Comparison of ENCODE assay signal across 25 cellular contexts in genomic region chr15:45804028-45804427, GRCh38.
"Had no signal": no experiment of that assay in that cellular context is flagged by ENCODE, and none has a peak within 500 bp of the region (broad histone marks: within the 10 kb centered on the region; RNA-seq: fewer than 3 reads in every experiment).

No MANE protein-coding gene starts in this region.

- H3K36me3 ChIP-seq: brain microvascular endothelial cell, stomach, suprapubic skin, transverse colon had no signal

- H3K4me3 ChIP-seq: hepatocyte, stomach, suprapubic skin, transverse colon had no signal

- H3K9me3 ChIP-seq: stomach, suprapubic skin, transverse colon had no signal

- DNase-seq: activated CD8-positive, alpha-beta memory T cell treated with anti-CD3 and anti-CD28 coated beads, Interleukin-2, amount 50 U/mL, for 4 hours; activated T-cell treated with anti-CD3 and anti-CD28 coated beads, Interleukin-2, amount 50 U/mL, for 24 hours; aorta; brain microvascular endothelial cell; central memory CD4-positive, alpha-beta T cell; dermis blood vessel endothelial cell; effector CD8-positive, alpha-beta T cell; erythroblast; foreskin fibroblast; glutamatergic neuron; left ventricle myocardium superior; nucleus accumbens; small intestine; stimulated activated CD4-positive, alpha-beta T cell treated with anti-CD3 and anti-CD28 coated beads, Interleukin-15, amount 100 ng/mL, for 24 hours; stomach; T-helper 9 cell; transverse colon had no signal

- H3K79me2 ChIP-seq: hepatocyte had no signal

- H3K9me3 Mint-ChIP-seq: activated naive CD4-positive, alpha-beta T cell treated with anti-CD3 and anti-CD28 coated beads, Interleukin-2, amount 50 U/mL, for 72 hours; activated T-cell treated with anti-CD3 and anti-CD28 coated beads, Interleukin-2, amount 50 U/mL, for 24 hours; activated T-helper 17 cell treated with anti-CD3 and anti-CD28 coated beads, Interleukin-2, amount 50 U/mL, for 72 hours; natural killer cell treated with Interleukin-12 subunit alpha and Interleukin-12 subunit beta and Interleukin-15 and Interleukin-18, amount 100 ng/mL, for 72 hours; stimulated activated memory B cell treated with anti-CD40 and anti-IgM and Interleukin-4, amounts not matched to agents 10 μg/mL and 1 μg/mL and 100 μg/mL, for 72 hours had no signal

- H3K4me1 Mint-ChIP-seq: activated T-helper 17 cell treated with anti-CD3 and anti-CD28 coated beads, Interleukin-2, amount 50 U/mL, for 72 hours; stimulated activated memory B cell treated with anti-CD40 and anti-IgM and Interleukin-4, amounts not matched to agents 10 μg/mL and 1 μg/mL and 100 μg/mL, for 72 hours had no signal

- H3K27ac Mint-ChIP-seq: activated T-cell treated with anti-CD3 and anti-CD28 coated beads, Interleukin-2, amount 50 U/mL, for 24 hours; activated T-helper 17 cell treated with anti-CD3 and anti-CD28 coated beads, Interleukin-2, amount 50 U/mL, for 72 hours; natural killer cell treated with Interleukin-12 subunit alpha and Interleukin-12 subunit beta and Interleukin-15 and Interleukin-18, amount 100 ng/mL, for 72 hours; stimulated activated memory B cell treated with anti-CD40 and anti-IgM and Interleukin-4, amounts not matched to agents 10 μg/mL and 1 μg/mL and 100 μg/mL, for 72 hours had no signal

- H2AFZ ChIP-seq: hepatocyte had no signal

- ATAC-seq: activated naive CD4-positive, alpha-beta T cell treated with anti-CD3 and anti-CD28 coated beads, Interleukin-2, amount 50 U/mL, for 72 hours; activated T-helper 17 cell treated with anti-CD3 and anti-CD28 coated beads, Interleukin-2, amount 50 U/mL, for 72 hours; left ventricle myocardium superior; sciatic nerve; stimulated activated memory B cell treated with anti-CD40 and anti-IgM and Interleukin-4, amounts not matched to agents 10 μg/mL and 1 μg/mL and 100 μg/mL, for 72 hours; WTC11 had no signal

- H3K4me1 ChIP-seq: suprapubic skin, transverse colon had no signal

- H3K4me2 ChIP-seq: hepatocyte had no signal

- H3K27ac ChIP-seq: brain microvascular endothelial cell, hepatocyte, stomach, suprapubic skin, transverse colon had no signal

- H3K36me3 Mint-ChIP-seq: activated naive CD4-positive, alpha-beta T cell treated with anti-CD3 and anti-CD28 coated beads, Interleukin-2, amount 50 U/mL, for 72 hours; natural killer cell treated with Interleukin-12 subunit alpha and Interleukin-12 subunit beta and Interleukin-15 and Interleukin-18, amount 100 ng/mL, for 72 hours; stimulated activated memory B cell treated with anti-CD40 and anti-IgM and Interleukin-4, amounts not matched to agents 10 μg/mL and 1 μg/mL and 100 μg/mL, for 72 hours had no signal

- H3K4me3 Mint-ChIP-seq: activated T-cell treated with anti-CD3 and anti-CD28 coated beads, Interleukin-2, amount 50 U/mL, for 24 hours; activated T-helper 17 cell treated with anti-CD3 and anti-CD28 coated beads, Interleukin-2, amount 50 U/mL, for 72 hours; natural killer cell treated with Interleukin-12 subunit alpha and Interleukin-12 subunit beta and Interleukin-15 and Interleukin-18, amount 100 ng/mL, for 72 hours; stimulated activated memory B cell treated with anti-CD40 and anti-IgM and Interleukin-4, amounts not matched to agents 10 μg/mL and 1 μg/mL and 100 μg/mL, for 72 hours; WTC11 had no signal

- H3K27me3 ChIP-seq: brain microvascular endothelial cell, hepatocyte, stomach, suprapubic skin, transverse colon had no signal
